In the genomic region with DNA sequence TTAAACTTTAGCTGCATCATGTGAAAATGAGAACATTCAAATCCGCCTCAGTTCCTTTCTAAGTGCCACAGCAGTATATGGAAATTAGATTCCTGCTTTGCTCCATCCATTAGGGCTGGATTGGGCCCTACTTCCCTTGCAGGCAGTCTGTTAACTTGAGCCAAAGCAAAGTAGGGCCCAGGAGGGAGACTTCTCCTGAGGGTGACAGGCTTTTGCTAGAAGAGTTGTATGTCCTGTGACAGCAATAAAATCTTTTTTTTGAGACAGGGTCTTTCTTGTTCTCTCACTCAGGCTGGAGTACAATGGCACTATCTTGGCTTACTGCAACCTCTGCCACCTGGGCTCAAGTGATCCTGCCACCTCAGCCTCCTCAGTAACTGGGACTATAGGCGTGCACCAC, we compare ENCODE assay signal across 6 cellular contexts. TPM values are rescaled to one million over a fixed set of nuclear protein-coding genes. Genes with fewer than 3 reads are reported as not detected.
"Had no signal": no experiment of that assay in that cellular context is flagged by ENCODE, and none has a peak within 500 bp of the region (broad histone marks: within the 10 kb centered on the region; RNA-seq: fewer than 3 reads in every experiment).

No MANE protein-coding gene starts in this region.

- H3K27ac ChIP-seq: GM23248, KMS-11 had no signal

- H3K4me2 ChIP-seq: KMS-11 had no signal

- H2AFZ ChIP-seq: GM23248 had no signal

- H3K4me3 ChIP-seq: GM23248 had no signal

- DNase-seq: GM23248, GOT3, H9, HCEC 1CT, KBM-7 had no signal

RNA-seq across cellular contexts. Expression of a gene that starts 28.1 kb away (rescaled TPM):
- total RNA-seq: GM23248 had no signal
- polyA plus RNA-seq: GM23248 had no signal
